ENCODE assay signal across 8 cellular contexts in the genomic region with DNA sequence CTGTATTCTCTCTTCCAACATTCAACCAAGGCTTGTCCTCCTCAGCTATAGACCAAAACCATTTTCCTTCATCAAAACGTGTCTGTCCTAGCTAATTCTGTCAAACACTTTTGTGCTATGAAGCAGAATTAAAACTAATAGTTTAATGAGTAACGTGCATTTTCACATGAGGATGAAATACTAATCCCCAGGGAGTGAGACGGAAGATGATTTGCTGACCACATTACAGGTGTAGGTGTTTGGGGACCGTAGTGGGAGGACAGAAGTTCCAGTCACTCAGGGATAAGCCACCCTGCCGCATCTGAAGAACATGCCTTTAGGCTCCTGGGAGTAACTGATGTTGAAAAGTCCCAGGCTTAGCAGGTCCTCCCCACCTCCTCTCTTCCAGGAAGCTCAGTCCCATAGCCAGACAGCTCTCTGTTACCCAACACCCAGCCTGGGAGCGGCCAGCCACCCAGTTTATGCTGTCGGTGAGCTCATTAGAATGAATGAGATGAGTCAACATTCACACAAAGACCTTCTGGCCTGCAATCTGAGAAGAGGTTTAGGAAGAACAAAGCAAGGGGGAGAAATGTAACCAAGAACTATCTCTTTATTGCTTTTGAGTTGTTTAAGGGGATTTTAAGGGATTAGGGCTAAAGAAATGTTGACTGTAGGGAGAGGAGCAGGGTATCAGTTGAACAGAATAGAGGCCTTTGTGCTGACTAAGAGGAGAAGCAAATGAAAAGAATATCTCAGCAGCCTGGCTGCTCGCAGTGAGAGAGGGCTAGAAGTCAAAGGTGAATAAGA.
DNase-seq lines count a peak whose midpoint lies in the region; ATAC-seq, FAIRE-seq and TF ChIP-seq lines count a peak whose summit lies in the region.

No MANE protein-coding gene starts in this region.

- DNase-seq in GM06990 (ENCODE audit: extremely low read depth, insufficient read length) (peak; percentile 14), H4 (ENCODE audit: low spot score) (peak; percentile 89), bronchial epithelial cell (ENCODE audit: low read depth) (peak; percentile 81), GM03348 (ENCODE audit: low spot score) (no peak), prostate gland (ENCODE audit: low spot score) (no peak)

- no peak overlapping the region for H3K4me3 ChIP-seq in GM06990 (replicated peaks; ENCODE audit: low read depth, low read length)
- H3K4me3 ChIP-seq in bronchial epithelial cell (ENCODE audit: low read depth, low read length) = no peak overlapping the region
- no peak overlapping the region for H3K4me3 ChIP-seq in prostate gland

- TF ChIP-seq CTCF in GM06990 (IDR thresholded peaks at IDR 0.05; ENCODE audit: insufficient read depth, low read length, poor library complexity, severe bottlenecking) (no peak), bronchial epithelial cell (IDR thresholded peaks at IDR 0.05; ENCODE audit: insufficient read depth, low read length, severe bottlenecking) (no peak), prostate gland (IDR thresholded peaks at IDR 0.05) (no peak)

- 0 out of 2 replicates have a peak, but pooled peaks have one; percentile 1 for TF ChIP-seq RAD21 in Ishikawa (IDR thresholded peaks at IDR 0.05; ENCODE audit: low read depth)

- H3K9me3 ChIP-seq in prostate gland = no peaks in the 10 kb centered on the region

- peak; percentile 97 for FAIRE-seq in bronchial epithelial cell (lab: Jason Lieb, UNC)

- TF ChIP-seq EP300 in Ishikawa (IDR thresholded peaks at IDR 0.05; ENCODE audit: borderline replicate concordance) = peak; percentile 28; the same call in 1 of the 2 replicates

- no peaks in the 10 kb centered on the region for H3K27me3 ChIP-seq in GM06990 (replicated peaks; ENCODE audit: control insufficient read depth, insufficient read depth, low read length)
- H3K27me3 ChIP-seq in bronchial epithelial cell (ENCODE audit: control insufficient read depth, insufficient read depth, low read length) = no peaks in the 10 kb centered on the region
- no peaks in the 10 kb centered on the region for H3K27me3 ChIP-seq in prostate gland (replicated peaks; ENCODE audit: insufficient read depth)

- H3K36me3 ChIP-seq in GM06990 (ENCODE audit: control insufficient read depth, insufficient read depth, low read length) = no peaks in the 10 kb centered on the region
- no peaks in the 10 kb centered on the region for H3K36me3 ChIP-seq in bronchial epithelial cell (ENCODE audit: control insufficient read depth, insufficient read depth, low read length)
- no peaks in the 10 kb centered on the region for H3K36me3 ChIP-seq in prostate gland

- H3K27ac ChIP-seq in prostate gland = no peak overlapping the region

- ATAC-seq in HG03469 (IDR thresholded peaks at IDR 0.05; ENCODE audit: unreplicated experiment) (no peak), GM21576 (IDR thresholded peaks at IDR 0.05; ENCODE audit: unreplicated experiment) (no peak)

- TF ChIP-seq POLR2A in prostate gland (IDR thresholded peaks at IDR 0.05) = no peak

- 46% methylated on average over 8 of the region's 8 CpGs for WGBS in prostate gland

- intact Hi-C loops in prostate gland (cut with DNase I) = no loop called here

- H3K4me1 ChIP-seq in prostate gland (replicated peaks) = no peaks in the 10 kb centered on the region

TF ChIP-seq in Ishikawa, 13 proteins besides CTCF, POLR2A, EP300 and RAD21:
- peak; percentile 61 for TF ChIP-seq CEBPB (IDR thresholded peaks at IDR 0.05)
- TF ChIP-seq FOXM1 (IDR thresholded peaks at IDR 0.05; ENCODE audit: borderline replicate concordance, low read depth) = no peak
- TF ChIP-seq YY1 (IDR thresholded peaks at IDR 0.05; ENCODE audit: low read depth) = 0 out of 2 replicates have a peak, but pooled peaks have one; percentile 17
- 0 out of 2 replicates have a peak, but pooled peaks have one; percentile 19 for TF ChIP-seq TEAD4 (IDR thresholded peaks at IDR 0.05)
- TF ChIP-seq CREB1 (IDR thresholded peaks at IDR 0.05; ENCODE audit: low read depth) = no peak
- no peak for TF ChIP-seq ZBTB7A (IDR thresholded peaks at IDR 0.05; ENCODE audit: low read depth)
- TF ChIP-seq EGR1 (IDR thresholded peaks at IDR 0.05) = no peak
- no peak for TF ChIP-seq TAF1 (IDR thresholded peaks at IDR 0.05; ENCODE audit: low read depth)
- TF ChIP-seq, protein P1, sequence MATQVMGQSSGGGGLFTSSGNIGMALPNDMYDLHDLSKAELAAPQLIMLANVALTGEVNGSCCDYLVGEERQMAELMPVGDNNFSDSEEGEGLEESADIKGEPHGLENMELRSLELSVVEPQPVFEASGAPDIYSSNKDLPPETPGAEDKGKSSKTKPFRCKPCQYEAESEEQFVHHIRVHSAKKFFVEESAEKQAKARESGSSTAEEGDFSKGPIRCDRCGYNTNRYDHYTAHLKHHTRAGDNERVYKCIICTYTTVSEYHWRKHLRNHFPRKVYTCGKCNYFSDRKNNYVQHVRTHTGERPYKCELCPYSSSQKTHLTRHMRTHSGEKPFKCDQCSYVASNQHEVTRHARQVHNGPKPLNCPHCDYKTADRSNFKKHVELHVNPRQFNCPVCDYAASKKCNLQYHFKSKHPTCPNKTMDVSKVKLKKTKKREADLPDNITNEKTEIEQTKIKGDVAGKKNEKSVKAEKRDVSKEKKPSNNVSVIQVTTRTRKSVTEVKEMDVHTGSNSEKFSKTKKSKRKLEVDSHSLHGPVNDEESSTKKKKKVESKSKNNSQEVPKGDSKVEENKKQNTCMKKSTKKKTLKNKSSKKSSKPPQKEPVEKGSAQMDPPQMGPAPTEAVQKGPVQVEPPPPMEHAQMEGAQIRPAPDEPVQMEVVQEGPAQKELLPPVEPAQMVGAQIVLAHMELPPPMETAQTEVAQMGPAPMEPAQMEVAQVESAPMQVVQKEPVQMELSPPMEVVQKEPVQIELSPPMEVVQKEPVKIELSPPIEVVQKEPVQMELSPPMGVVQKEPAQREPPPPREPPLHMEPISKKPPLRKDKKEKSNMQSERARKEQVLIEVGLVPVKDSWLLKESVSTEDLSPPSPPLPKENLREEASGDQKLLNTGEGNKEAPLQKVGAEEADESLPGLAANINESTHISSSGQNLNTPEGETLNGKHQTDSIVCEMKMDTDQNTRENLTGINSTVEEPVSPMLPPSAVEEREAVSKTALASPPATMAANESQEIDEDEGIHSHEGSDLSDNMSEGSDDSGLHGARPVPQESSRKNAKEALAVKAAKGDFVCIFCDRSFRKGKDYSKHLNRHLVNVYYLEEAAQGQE (IDR thresholded peaks at IDR 0.05; ENCODE audit: low read depth) = no peak
- no peak for TF ChIP-seq NFIC (IDR thresholded peaks at IDR 0.05)
- TF ChIP-seq, protein P2, sequence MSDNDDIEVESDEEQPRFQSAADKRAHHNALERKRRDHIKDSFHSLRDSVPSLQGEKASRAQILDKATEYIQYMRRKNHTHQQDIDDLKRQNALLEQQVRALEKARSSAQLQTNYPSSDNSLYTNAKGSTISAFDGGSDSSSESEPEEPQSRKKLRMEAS (IDR thresholded peaks at IDR 0.05) = no peak
- TF ChIP-seq TCF12 (IDR thresholded peaks at IDR 0.05; ENCODE audit: low read depth) = no peak

Comparison
In these comparisons a context has a peak if more than half of its experiments do, and no peak if none do; other contexts are left out.
1. DNase-seq: peak in GM06990 (single experiment), H4 (single experiment) and bronchial epithelial cell (single experiment); none in GM03348 (single experiment) and prostate gland (single experiment).